Comparison of ENCODE assay signal across 17 cellular contexts in genomic region chr7:27144799-27145166, GRCh38. TPM values are rescaled to one million over a fixed set of nuclear protein-coding genes. Genes with fewer than 3 reads are reported as not detected.
A peak's percentile ranks its signal among the peaks of the same experiment; 100 is the strongest.
DNase-seq lines count a peak whose midpoint lies in the region; ATAC-seq and TF ChIP-seq lines count a peak whose summit lies in the region.
"Had no signal": no experiment of that assay in that cellular context is flagged by ENCODE, and none has a peak within 500 bp of the region (broad histone marks: within the 10 kb centered on the region; RNA-seq: fewer than 3 reads in every experiment).

No MANE protein-coding gene starts in this region.

- H3K4me3 Mint-ChIP-seq in nephron (peak overlapping the region; percentile 95 to 98 (median 96)), type B pancreatic cell (peak overlapping the region; percentile 99)
- H3K4me3 Mint-ChIP-seq: CD8-positive, alpha-beta T cell; stimulated activated effector memory CD8-positive, alpha-beta T cell treated with anti-CD3 and anti-CD28 coated beads, Interleukin-12 subunit alpha, Interleukin-12 subunit beta, amount 100 ng/mL, for 72 hours had no signal

- H3K36me3 Mint-ChIP-seq in nephron (ENCODE audit: low read depth) (peaks cover 86% of the 10 kb centered on the region), type B pancreatic cell (peaks cover 37% of the 10 kb centered on the region)
- H3K36me3 Mint-ChIP-seq: CD8-positive, alpha-beta T cell; stimulated activated effector memory CD8-positive, alpha-beta T cell treated with anti-CD3 and anti-CD28 coated beads, Interleukin-12 subunit alpha, Interleukin-12 subunit beta, amount 100 ng/mL, for 72 hours had no signal

- H3K27me3 Mint-ChIP-seq in nephron (ENCODE audit: low read depth), result peaks cover 10% of the 10 kb centered on the region
- H3K27me3 Mint-ChIP-seq in type B pancreatic cell, result peaks cover 74% of the 10 kb centered on the region

- DNase-seq in NCI-H748 (lab: John Stamatoyannopoulos, UW; ENCODE audit: unreplicated experiment), result peak; percentile 4
- DNase-seq in NCI-H748 treated with DMSO at 0.1 percent for 48 hours (lab: John Stamatoyannopoulos, UW), result no peak
- no peak for DNase-seq in epithelial cell of proximal tubule (ENCODE audit: low read depth)
- DNase-seq in type B pancreatic cell (ENCODE audit: extremely low spot score, unreplicated experiment), result peak; percentile 73
- DNase-seq in stimulated activated naive CD8-positive, alpha-beta T cell treated with anti-CD3 and anti-CD28 coated beads, Interleukin-15, Interleukin-2, amounts not matched to agents 100 U/mL and 50 U/mL, for 24 hours, result no peak
- DNase-seq in amygdala (lab: John Stamatoyannopoulos, UW), result no peak
- DNase-seq: activated CD8-positive, alpha-beta memory T cell treated with anti-CD3 and anti-CD28 coated beads for 24 hours; activated naive CD4-positive, alpha-beta T cell; NCI-H1048; NCI-H226; stimulated activated CD4-positive, alpha-beta T cell treated with anti-CD3 and anti-CD28 coated beads, Interleukin-4, amount 100 ng/mL, for 4 hours had no signal

- H3K4me3 ChIP-seq in epithelial cell of proximal tubule (ENCODE audit: low read depth, low read length), result peak overlapping the region; percentile 75
- H3K4me3 ChIP-seq: SK-N-MC had no signal

- H3K4me1 Mint-ChIP-seq in nephron (peaks cover 74% of the 10 kb centered on the region), type B pancreatic cell (ENCODE audit: unreplicated experiment) (peaks cover 23% of the 10 kb centered on the region)

- no peak for ATAC-seq in stimulated activated naive CD8-positive, alpha-beta T cell treated with anti-CD3 and anti-CD28 coated beads, Interleukin-15, Interleukin-2, amounts not matched to agents 100 U/mL and 50 U/mL, for 24 hours
- no peak for ATAC-seq in GM18520 (IDR thresholded peaks at IDR 0.05; ENCODE audit: unreplicated experiment)
- ATAC-seq: CD8-positive, alpha-beta T cell; stimulated activated effector memory CD8-positive, alpha-beta T cell treated with anti-CD3 and anti-CD28 coated beads, Interleukin-12 subunit alpha, Interleukin-12 subunit beta, amount 100 ng/mL, for 72 hours had no signal

- TF ChIP-seq CTCF in epithelial cell of proximal tubule (conservative IDR thresholded peaks at IDR 0.05; ENCODE audit: low read depth, low read length) (no peak), nephron (IDR thresholded peaks at IDR 0.05; ENCODE audit: unreplicated experiment in 3 of 3) (no peak), type B pancreatic cell (conservative IDR thresholded peaks at IDR 0.05) (no peak)

- H3K27ac Mint-ChIP-seq in nephron, result peak overlapping the region; percentile 97 to 100 (median 99)
- H3K27ac Mint-ChIP-seq in type B pancreatic cell, result peak overlapping the region; percentile 99
- H3K27ac Mint-ChIP-seq: CD8-positive, alpha-beta T cell; stimulated activated effector memory CD8-positive, alpha-beta T cell treated with anti-CD3 and anti-CD28 coated beads, Interleukin-12 subunit alpha, Interleukin-12 subunit beta, amount 100 ng/mL, for 72 hours had no signal

- H3K9me3 Mint-ChIP-seq in nephron (no peaks in the 10 kb centered on the region), type B pancreatic cell (no peaks in the 10 kb centered on the region)
- H3K9me3 Mint-ChIP-seq: CD8-positive, alpha-beta T cell; stimulated activated effector memory CD8-positive, alpha-beta T cell treated with anti-CD3 and anti-CD28 coated beads, Interleukin-12 subunit alpha, Interleukin-12 subunit beta, amount 100 ng/mL, for 72 hours had no signal

RNA-seq across cellular contexts. Expression of gene HOXA5, which starts 1.3 kb away (rescaled TPM):
- total RNA-seq in epithelial cell of proximal tubule (20.1 and 47.6 TPM in 2 replicates), type B pancreatic cell (ENCODE audit: low replicate concordance) (55.0 and 77.7 TPM in 2 replicates)
- total RNA-seq: cerebellum had no signal

RNA-seq across cellular contexts. Expression of gene HOXA6, which starts 2.8 kb away (rescaled TPM):
- total RNA-seq in epithelial cell of proximal tubule (5.7 and 11.8 TPM in 2 replicates), type B pancreatic cell (ENCODE audit: low replicate concordance) (4.2 and 10.9 TPM in 2 replicates)
- total RNA-seq: CD8-positive, alpha-beta T cell; cerebellum had no signal

RNA-seq across cellular contexts. Expression of gene HOXA3, which starts 7.6 kb away (rescaled TPM):
- total RNA-seq in epithelial cell of proximal tubule (14.4 and 33.2 TPM in 2 replicates), type B pancreatic cell (ENCODE audit: low replicate concordance) (40.5 and 92.8 TPM in 2 replicates)
- total RNA-seq: CD8-positive, alpha-beta T cell; cerebellum had no signal

RNA-seq across cellular contexts. Expression of gene HOXA7, which starts 11.7 kb away (rescaled TPM):
- total RNA-seq in epithelial cell of proximal tubule (21.4 and 27.9 TPM in 2 replicates), type B pancreatic cell (ENCODE audit: low replicate concordance) (3.2 and 6.2 TPM in 2 replicates)
- total RNA-seq: CD8-positive, alpha-beta T cell; cerebellum had no signal

RNA-seq across cellular contexts. Expression of gene HOXA4, which starts 14.2 kb away (rescaled TPM):
- total RNA-seq in epithelial cell of proximal tubule, result 9.2 and 14.6 TPM in 2 replicates
- total RNA-seq in type B pancreatic cell (ENCODE audit: low replicate concordance), result 28.5 and 37.6 TPM in 2 replicates
- total RNA-seq: cerebellum had no signal

Comparison
In these comparisons a context has a peak if more than half of its experiments do, and no peak if none do; other contexts are left out.
1. DNase-seq: peak in NCI-H748 (single experiment) and type B pancreatic cell (single experiment); none in NCI-H748 treated with DMSO at 0.1 percent for 48 hours (single experiment), epithelial cell of proximal tubule (single experiment), stimulated activated naive CD8-positive, alpha-beta T cell treated with anti-CD3 and anti-CD28 coated beads, Interleukin-15, Interleukin-2, amounts not matched to agents 100 U/mL and 50 U/mL, for 24 hours (single experiment) and amygdala (0 of 56).